21 cellular contexts compared by ENCODE assay signal in the genomic region with DNA sequence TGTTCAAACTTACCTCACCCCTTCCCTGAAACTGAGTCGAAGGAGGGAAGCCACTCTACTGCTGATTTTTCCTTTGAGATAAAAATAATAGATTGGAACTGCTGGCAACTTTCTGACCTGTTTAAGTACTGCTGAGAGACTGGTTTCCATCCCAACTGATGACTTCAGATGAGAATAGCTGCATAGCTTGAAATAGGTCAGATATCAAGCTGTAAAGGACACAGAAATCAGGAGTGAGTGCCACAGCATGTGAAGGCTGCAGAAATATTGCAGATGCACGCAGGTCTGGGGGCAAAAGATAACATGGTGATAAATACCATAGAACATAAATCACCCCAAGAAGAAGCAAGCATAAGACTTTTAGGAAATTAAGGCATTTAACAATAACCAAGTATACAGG.
A peak's percentile ranks its signal among the peaks of the same experiment; 100 is the strongest.
DNase-seq lines count a peak whose midpoint lies in the region; TF ChIP-seq lines count a peak whose summit lies in the region.
"Had no signal": no experiment of that assay in that cellular context is flagged by ENCODE, and none has a peak within 500 bp of the region (broad histone marks: within the 10 kb centered on the region; RNA-seq: fewer than 3 reads in every experiment).

No MANE protein-coding gene starts in this region.

- no peak overlapping the region for H2AFZ ChIP-seq in MM.1S (ENCODE audit: low read length)
- H2AFZ ChIP-seq: GM23248 had no signal

- TF ChIP-seq POLR2A in ovary (IDR thresholded peaks at IDR 0.05): no peak

- H3K4me1 ChIP-seq in MM.1S (ENCODE audit: low read length) (peaks cover 16% of the 10 kb centered on the region), ovary (ENCODE audit: insufficient read depth) (no peaks in the 10 kb centered on the region)
- H3K4me1 ChIP-seq: BE2C had no signal

- DNase-seq in NCI-H748 (lab: John Stamatoyannopoulos, UW; ENCODE audit: unreplicated experiment) (peak; percentile 0), NCI-H748 treated with DMSO at 0.1 percent for 48 hours (lab: John Stamatoyannopoulos, UW) (no peak), MM.1S (peak; percentile 60), OCI-M1 (lab: John Stamatoyannopoulos, UW) (peak; percentile 77), kidney tubule cell (ENCODE audit: low spot score) (no peak), ovary (no peak)
- DNase-seq: ACHN; AML-193; BE2C; CD4-positive, alpha-beta T cell; CD8-positive, alpha-beta memory T cell; DMS 273 treated with DMSO at 0.1 percent for 48 hours; DMS79; EL; GDM1; GM23248; H7; HCEC 1CT had no signal

- H3K9me2 ChIP-seq in MM.1S (replicated peaks; ENCODE audit: insufficient read depth, low read length): no peaks in the 10 kb centered on the region

- no peaks in the 10 kb centered on the region for H3K9me3 ChIP-seq in MM.1S (replicated peaks; ENCODE audit: insufficient read depth, low read length)
- no peaks in the 10 kb centered on the region for H3K9me3 ChIP-seq in ovary
- H3K9me3 ChIP-seq: BE2C had no signal

- H3K9ac ChIP-seq in MM.1S (ENCODE audit: low read length): peak overlapping the region; percentile 45; the same call in 1 of the 2 replicates
- H3K9ac ChIP-seq: BLaER1 treated with 17β-estradiol and CSF1 and Interleukin-3, amounts not matched to agents 10 nM and 100 nM; GM23248 had no signal

- 11 to 26% (median 15%) methylated on average over 2 of the region's 2 CpGs for WGBS in ovary, 3 donors

- H3K79me2 ChIP-seq in MM.1S (ENCODE audit: low read length): peaks cover 10% of the 10 kb centered on the region

- peak overlapping the region; percentile 42 for H3K4me2 ChIP-seq in MM.1S (ENCODE audit: low read depth, low read length)
- H3K4me2 ChIP-seq: BLaER1 treated with 17β-estradiol and CSF1 and Interleukin-3, amounts not matched to agents 10 nM and 100 nM had no signal

- no peak for TF ChIP-seq CTCF in MM.1S (IDR thresholded peaks at IDR 0.05; ENCODE audit: low read length)
- no peak for TF ChIP-seq CTCF in ovary (IDR thresholded peaks at IDR 0.05)

- no peak for TF ChIP-seq EP300 in ovary (IDR thresholded peaks at IDR 0.05)

- intact Hi-C loops in ovary (cut with DNase I): no loop called here

- H3K27ac ChIP-seq in MM.1S (ENCODE audit: low read length) (peak overlapping the region; percentile 63; the same call in 1 of the 2 replicates), ovary (no peak overlapping the region)
- H3K27ac ChIP-seq: 22Rv1; BLaER1 treated with 17β-estradiol and CSF1 and Interleukin-3, amounts not matched to agents 10 nM and 100 nM; GM23248 had no signal

- peak overlapping the region; percentile 36; the same call in 1 of the 2 replicates for H3K4me3 ChIP-seq in MM.1S (ENCODE audit: low read length)
- H3K4me3 ChIP-seq in ovary: no peak overlapping the region
- H3K4me3 ChIP-seq: BLaER1 treated with 17β-estradiol and CSF1 and Interleukin-3, amounts not matched to agents 10 nM and 100 nM; GM12878; GM23248 had no signal

- H4K20me1 ChIP-seq in MM.1S (ENCODE audit: insufficient read depth, low read length): no peaks in the 10 kb centered on the region
- H4K20me1 ChIP-seq: BLaER1 treated with 17β-estradiol and CSF1 and Interleukin-3, amounts not matched to agents 10 nM and 100 nM had no signal

- H3K27me3 ChIP-seq in MM.1S (replicated peaks; ENCODE audit: insufficient read depth, low read length) (no peaks in the 10 kb centered on the region), ovary (no peaks in the 10 kb centered on the region)
- H3K27me3 ChIP-seq: BE2C had no signal

- peaks cover 16% of the 10 kb centered on the region; the same call in 1 of the 2 replicates for H3F3A ChIP-seq in MM.1S (ENCODE audit: insufficient read depth, low read length)

- H3K36me3 ChIP-seq in MM.1S (replicated peaks; ENCODE audit: insufficient read depth, low read length) (no peaks in the 10 kb centered on the region), ovary (no peaks in the 10 kb centered on the region)
- H3K36me3 ChIP-seq: BE2C; BLaER1 treated with 17β-estradiol and CSF1 and Interleukin-3, amounts not matched to agents 10 nM and 100 nM had no signal

Comparison
In these comparisons a context has a peak if more than half of its experiments do, and no peak if none do; other contexts are left out.
1. DNase-seq: peak in NCI-H748 (single experiment), MM.1S (single experiment) and OCI-M1 (single experiment); none in NCI-H748 treated with DMSO at 0.1 percent for 48 hours (single experiment), kidney tubule cell (single experiment) and ovary (0 of 5).